2 cellular contexts compared by ENCODE assay signal in genomic region chr18:76589309-76589708, GRCh38.
TF ChIP-seq lines count a peak whose summit lies in the region.

No MANE protein-coding gene starts in this region.

TF ChIP-seq in GM23338, 12 proteins besides CTCF, POLR2A, EP300 and RAD21 (continued from another document):
- no peak for TF ChIP-seq ZNF114 (CRISPR knock-in tag; IDR thresholded peaks at IDR 0.05)
- no peak for TF ChIP-seq JUNB (IDR thresholded peaks at IDR 0.05; ENCODE audit: unreplicated experiment)
- no peak for TF ChIP-seq REST (IDR thresholded peaks at IDR 0.05; ENCODE audit: unreplicated experiment)
- no peak for TF ChIP-seq ZNF462 (CRISPR knock-in tag; IDR thresholded peaks at IDR 0.05)
- no peak for TF ChIP-seq POLR2AphosphoS5 (IDR thresholded peaks at IDR 0.05; ENCODE audit: low read depth)
- TF ChIP-seq NANOG (IDR thresholded peaks at IDR 0.05; ENCODE audit: borderline replicate concordance), result no peak
- TF ChIP-seq EZH2phosphoT487 (IDR thresholded peaks at IDR 0.05; ENCODE audit: unreplicated experiment), result no peak
TF ChIP-seq in GM23338: peak in this region for 0.

TF ChIP-seq in SK-N-SH, 30 proteins besides CTCF, POLR2A, EP300 and RAD21 (continued from another document):
- no peak for TF ChIP-seq SIN3A (IDR thresholded peaks at IDR 0.05; ENCODE audit: borderline replicate concordance, low read depth, low read length)
- TF ChIP-seq PBX3 (IDR thresholded peaks at IDR 0.05), result no peak
- TF ChIP-seq ELF1 (IDR thresholded peaks at IDR 0.05), result no peak
- no peak for TF ChIP-seq TAF1 (IDR thresholded peaks at IDR 0.05; ENCODE audit: borderline replicate concordance, low read depth, low read length)
- no peak for TF ChIP-seq IRF3 (IDR thresholded peaks at IDR 0.05; ENCODE audit: low read depth, low read length)
